Comparison of ENCODE assay signal across 8 cellular contexts in genomic region chr5:95808686-95809413, GRCh38. TPM values are rescaled to one million over a fixed set of nuclear protein-coding genes. Genes with fewer than 3 reads are reported as not detected.
A peak's percentile ranks its signal among the peaks of the same experiment; 100 is the strongest.
DNase-seq lines count a peak whose midpoint lies in the region; ATAC-seq lines count a peak whose summit lies in the region.

No MANE protein-coding gene starts in this region.

- ATAC-seq in GM18499 (IDR thresholded peaks at IDR 0.05; ENCODE audit: insufficient read depth, unreplicated experiment) (peak; percentile 98), HG02588 (IDR thresholded peaks at IDR 0.05; ENCODE audit: unreplicated experiment) (peak; percentile 100), Right ventricle myocardium superior (ENCODE audit: poor library complexity) (peak; percentile 94)

- intact Hi-C loops in Right ventricle myocardium superior (cut with DNase I) = no loop called here

- peak; percentile 96 to 98 for DNase-seq in NOMO-1 (lab: John Stamatoyannopoulos, UW; ENCODE audit: unreplicated experiment in 2 of 2)
- peak; percentile 31 to 64 for DNase-seq in activated T-helper 1 cell treated with anti-CD3 and anti-CD28 coated beads, Interleukin-2, amount 50 U/mL, for 16 hours (ENCODE audit: low read depth in 1 of 2, low spot score in 1 of 2)
- peak; percentile 90 for DNase-seq in Right ventricle myocardium superior
- peak; percentile 57 for DNase-seq in stimulated activated CD4-positive, alpha-beta T cell treated with anti-CD3 and anti-CD28 coated beads, Interleukin-12 subunit alpha, Interleukin-12 subunit beta, amount 100 ng/mL, for 4 hours
- no peak for DNase-seq in NCI-H345 treated with DMSO at 0.1 percent for 48 hours (lab: John Stamatoyannopoulos, UW; ENCODE audit: unreplicated experiment)
- no peak for DNase-seq in LoVo (ENCODE audit: low spot score)

RNA-seq across cellular contexts. Expression of gene GLRX, which starts 13.7 kb away (rescaled TPM):
- total RNA-seq in Right ventricle myocardium superior = 104 TPM

Comparison
In these comparisons a context has a peak if more than half of its experiments do, and no peak if none do; other contexts are left out.
1. DNase-seq: peak in NOMO-1 (2 of 2), activated T-helper 1 cell treated with anti-CD3 and anti-CD28 coated beads, Interleukin-2, amount 50 U/mL, for 16 hours (2 of 2), Right ventricle myocardium superior (single experiment) and stimulated activated CD4-positive, alpha-beta T cell treated with anti-CD3 and anti-CD28 coated beads, Interleukin-12 subunit alpha, Interleukin-12 subunit beta, amount 100 ng/mL, for 4 hours (single experiment); none in NCI-H345 treated with DMSO at 0.1 percent for 48 hours (single experiment) and LoVo (single experiment).
2. Peak in every context shown above with its lines, with median percentiles within 50 percentile points of each other: ATAC-seq.